In the genomic region with DNA sequence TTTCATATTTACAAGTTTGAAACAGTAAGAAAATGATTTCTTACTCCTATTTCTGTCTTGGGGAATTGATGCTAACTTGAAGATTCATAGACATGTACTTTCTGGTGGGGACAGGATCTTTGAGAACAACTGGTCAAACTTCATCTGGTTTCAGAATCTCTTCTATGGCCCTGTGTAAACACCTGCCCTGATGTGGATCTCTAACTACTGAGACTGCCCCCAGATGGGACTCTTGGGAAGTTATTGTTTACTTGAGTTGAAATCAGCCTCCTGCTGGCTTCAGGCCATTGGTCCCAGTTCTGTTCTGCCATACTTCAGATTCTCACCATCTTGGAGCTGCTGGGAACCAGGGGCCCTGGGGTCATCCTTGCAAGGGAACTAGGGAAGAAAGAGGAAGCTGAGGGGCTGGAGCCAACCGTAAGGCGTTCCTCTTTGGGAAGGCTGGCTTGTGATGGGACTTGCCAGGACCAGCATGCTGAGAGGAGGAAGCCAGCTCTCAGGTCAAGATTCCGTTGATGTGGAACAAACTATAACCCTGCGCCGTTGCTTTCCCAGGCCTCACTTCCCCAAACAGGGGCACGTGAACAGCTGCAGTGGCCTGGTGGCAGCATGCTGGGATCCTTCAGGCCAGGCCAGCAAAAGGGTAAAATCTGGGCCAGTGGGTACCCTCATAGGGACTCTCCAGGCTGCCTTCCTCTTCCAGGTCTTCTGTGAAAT, we compare ENCODE assay signal across 10 cellular contexts.
DNase-seq lines count a peak whose midpoint lies in the region; ATAC-seq and TF ChIP-seq lines count a peak whose summit lies in the region.
"Had no signal": no experiment of that assay in that cellular context is flagged by ENCODE, and none has a peak within 500 bp of the region (broad histone marks: within the 10 kb centered on the region; RNA-seq: fewer than 3 reads in every experiment).

No MANE protein-coding gene starts in this region.

- H3K36me3 ChIP-seq in CD8-positive, alpha-beta memory T cell (ENCODE audit: insufficient read depth, low read length), result no peaks in the 10 kb centered on the region
- no peaks in the 10 kb centered on the region for H3K36me3 ChIP-seq in OCI-LY3 (replicated peaks; ENCODE audit: low read depth, low read length)
- H3K36me3 ChIP-seq: tibial nerve had no signal

- CTCF ChIA-PET in CD8-positive, alpha-beta memory T cell (lab: Charles Lee), result interaction anchor here (1.1 to 1.2 kb wide), 2 partner anchors 10 to 13 kb away, joined by 3 read pairs; no protein-coding TSS in a partner anchor
- CTCF ChIA-PET in activated CD4-positive, alpha-beta memory T cell treated with anti-CD3 and anti-CD28 coated beads, Interleukin-2, amount 10 ng/mL, durations not matched to agents 7 days and 5 days (lab: Charles Lee), result no interaction called here

- POLR2A ChIA-PET in CD8-positive, alpha-beta memory T cell (lab: Charles Lee), result interaction anchor here (0.6 to 0.9 kb wide), 3 partner anchors 9 to 78 kb away, joined by 3 to 5 read pairs (median 4); no protein-coding TSS in a partner anchor
- POLR2A ChIA-PET in activated CD4-positive, alpha-beta memory T cell treated with anti-CD3 and anti-CD28 coated beads, Interleukin-2, amount 10 ng/mL, durations not matched to agents 7 days and 5 days (lab: Charles Lee), result no interaction called here

- ATAC-seq in GM21529 (IDR thresholded peaks at IDR 0.05; ENCODE audit: unreplicated experiment) (peak; percentile 45), HG02885 (IDR thresholded peaks at IDR 0.05; ENCODE audit: poor library complexity, unreplicated experiment) (no peak)

- no peaks in the 10 kb centered on the region for H3K79me2 ChIP-seq in OCI-LY3 (ENCODE audit: low read length)

- H3K4me3 Mint-ChIP-seq in CD8-positive, alpha-beta memory T cell, result no peak overlapping the region
- no peak overlapping the region for H3K4me3 Mint-ChIP-seq in activated CD4-positive, alpha-beta memory T cell treated with anti-CD3 and anti-CD28 coated beads, Interleukin-2, amount 10 ng/mL, durations not matched to agents 7 days and 5 days

- H3K36me3 Mint-ChIP-seq in CD8-positive, alpha-beta memory T cell, result no peaks in the 10 kb centered on the region
- no peaks in the 10 kb centered on the region for H3K36me3 Mint-ChIP-seq in activated CD4-positive, alpha-beta memory T cell treated with anti-CD3 and anti-CD28 coated beads, Interleukin-2, amount 10 ng/mL, durations not matched to agents 7 days and 5 days (ENCODE audit: low read depth)

- H3K4me3 ChIP-seq in CD8-positive, alpha-beta memory T cell (ENCODE audit: low read length), result no peak overlapping the region
- no peak overlapping the region for H3K4me3 ChIP-seq in OCI-LY3 (ENCODE audit: low read length)
- H3K4me3 ChIP-seq: tibial nerve had no signal

- H3K9me3 ChIP-seq in CD8-positive, alpha-beta memory T cell (ENCODE audit: low read length), result no peaks in the 10 kb centered on the region
- no peaks in the 10 kb centered on the region for H3K9me3 ChIP-seq in OCI-LY3 (ENCODE audit: insufficient read depth, low read length)
- H3K9me3 ChIP-seq: tibial nerve had no signal

- peak overlapping the region; percentile 58; the same call in 1 of the 2 replicates for H2AFZ ChIP-seq in OCI-LY3 (ENCODE audit: low read depth, low read length)

- peak; percentile 8; the same call in 1 of the 2 replicates for TF ChIP-seq CTCF in OCI-LY3 (IDR thresholded peaks at IDR 0.05; ENCODE audit: low read depth, low read length)

- no peaks in the 10 kb centered on the region for H3K27me3 Mint-ChIP-seq in CD8-positive, alpha-beta memory T cell
- peaks cover 2% of the 10 kb centered on the region for H3K27me3 Mint-ChIP-seq in activated CD4-positive, alpha-beta memory T cell treated with anti-CD3 and anti-CD28 coated beads, Interleukin-2, amount 10 ng/mL, durations not matched to agents 7 days and 5 days

- peak overlapping the region; percentile 56 for H3K4me2 ChIP-seq in OCI-LY3 (ENCODE audit: low read length)

- H4K20me1 ChIP-seq in OCI-LY3 (ENCODE audit: insufficient read depth, low read length), result no peaks in the 10 kb centered on the region

- no peak overlapping the region for H3K27ac ChIP-seq in CD8-positive, alpha-beta memory T cell (ENCODE audit: low read depth, low read length)
- H3K27ac ChIP-seq in OCI-LY3 (ENCODE audit: low read length), result peak overlapping the region; percentile 17; the same call in 1 of the 2 replicates

- peaks cover 10% of the 10 kb centered on the region for H3K4me1 ChIP-seq in CD8-positive, alpha-beta memory T cell (ENCODE audit: insufficient read depth, low read length)
- H3K4me1 ChIP-seq in OCI-LY3 (ENCODE audit: low read length), result peaks cover 39% of the 10 kb centered on the region

- H3K9me3 Mint-ChIP-seq in CD8-positive, alpha-beta memory T cell, result no peaks in the 10 kb centered on the region
- no peaks in the 10 kb centered on the region for H3K9me3 Mint-ChIP-seq in activated CD4-positive, alpha-beta memory T cell treated with anti-CD3 and anti-CD28 coated beads, Interleukin-2, amount 10 ng/mL, durations not matched to agents 7 days and 5 days

- H3K27me3 ChIP-seq in CD8-positive, alpha-beta memory T cell (ENCODE audit: insufficient read depth, low read length, poor library complexity, severe bottlenecking), result no peaks in the 10 kb centered on the region
- peaks cover 20% of the 10 kb centered on the region for H3K27me3 ChIP-seq in OCI-LY3 (ENCODE audit: low read depth, low read length)
- H3K27me3 ChIP-seq: tibial nerve had no signal

- H3K4me1 Mint-ChIP-seq in CD8-positive, alpha-beta memory T cell, result peaks cover 16 to 38% (median 23%) of the 10 kb centered on the region in 3 donors
- peaks cover 9% of the 10 kb centered on the region for H3K4me1 Mint-ChIP-seq in activated CD4-positive, alpha-beta memory T cell treated with anti-CD3 and anti-CD28 coated beads, Interleukin-2, amount 10 ng/mL, durations not matched to agents 7 days and 5 days

- peak overlapping the region in 7 of 8 donors; percentile 4 to 86 (median 53) for H3K27ac Mint-ChIP-seq in CD8-positive, alpha-beta memory T cell
- no peak overlapping the region for H3K27ac Mint-ChIP-seq in activated CD4-positive, alpha-beta memory T cell treated with anti-CD3 and anti-CD28 coated beads, Interleukin-2, amount 10 ng/mL, durations not matched to agents 7 days and 5 days

- peak overlapping the region; percentile 9; the same call in 1 of the 2 replicates for H3K9ac ChIP-seq in OCI-LY3 (ENCODE audit: low read length)

- no peak for DNase-seq in CD8-positive, alpha-beta memory T cell
- peak; percentile 64 for DNase-seq in medulla oblongata (ENCODE audit: extremely low spot score)
- DNase-seq in effector CD4-positive, alpha-beta T cell, result no peak
- no peak for DNase-seq in D341Med (ENCODE audit: low spot score)
- no peak for DNase-seq in activated CD4-positive, alpha-beta memory T cell treated with anti-CD3 and anti-CD28 coated beads, Interleukin-2, amount 10 ng/mL, durations not matched to agents 7 days and 5 days
- DNase-seq: NCI-H1694 had no signal
